Comparison of ENCODE assay signal across 9 cellular contexts in the genomic region with DNA sequence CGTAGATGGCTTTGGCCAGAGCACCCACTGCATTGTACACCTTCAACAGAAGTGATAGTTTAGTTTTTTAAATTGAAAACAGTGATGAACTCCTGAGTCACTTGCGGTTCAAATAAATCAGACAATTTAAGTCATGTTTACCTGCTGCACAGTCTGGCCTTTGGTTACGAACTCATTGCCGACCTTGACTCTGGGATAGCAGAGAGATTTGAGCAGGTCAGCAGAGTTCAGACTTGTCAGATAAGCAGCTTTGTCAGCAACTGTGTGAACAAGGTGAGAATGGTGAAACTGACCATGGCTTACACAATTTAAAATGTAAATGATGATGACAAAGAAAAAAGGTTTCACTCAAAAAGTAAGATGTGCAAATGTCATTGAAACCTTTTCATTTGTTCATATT. TPM values are rescaled to one million over a fixed set of nuclear protein-coding genes. Genes with fewer than 3 reads are reported as not detected.
"Had no signal": no experiment of that assay in that cellular context is flagged by ENCODE, and none has a peak within 500 bp of the region (broad histone marks: within the 10 kb centered on the region; RNA-seq: fewer than 3 reads in every experiment).

No MANE protein-coding gene starts in this region.

- H3K4me3 ChIP-seq: K562 had no signal

- DNase-seq: GOT3, H9, HCEC 1CT, IMR-90, KG1 had no signal

- ATAC-seq: K562 had no signal

- FAIRE-seq: H54, HTR-8/SVneo, K562 had no signal

RNA-seq across cellular contexts. Expression of a gene that starts 9.3 kb away (rescaled TPM):
- total RNA-seq: H9, HT-29, IMR-90, K562 had no signal
- polyA plus RNA-seq: IMR-90, K562 had no signal

RNA-seq across cellular contexts. Expression of a gene that starts 38.3 kb away (rescaled TPM):
- total RNA-seq: H9, HT-29, IMR-90, K562 had no signal
- polyA plus RNA-seq: IMR-90 had no signal

RNA-seq across cellular contexts. Expression of a gene that starts 58.3 kb away (rescaled TPM):
- total RNA-seq: H9, HT-29, IMR-90, K562 had no signal
- polyA plus RNA-seq: IMR-90, K562 had no signal
